Comparison of ENCODE assay signal across 21 cellular contexts in genomic region chrX:20063153-20063552, GRCh38.
"Had no signal": no experiment of that assay in that cellular context is flagged by ENCODE, and none has a peak within 500 bp of the region (broad histone marks: within the 10 kb centered on the region; RNA-seq: fewer than 3 reads in every experiment).

No MANE protein-coding gene starts in this region.

- DNase-seq: activated CD4-positive, alpha-beta memory T cell treated with anti-CD3 and anti-CD28 coated beads, Interleukin-2, amount 10 ng/mL, durations not matched to agents 7 days and 5 days; activated CD4-positive, alpha-beta T cell treated with anti-CD3 and anti-CD28 coated beads for 36 hours; activated CD4-positive, alpha-beta T cell treated with anti-CD3 and anti-CD28 coated beads, Interleukin-2, amount 50 U/mL, for 1 hour; activated gamma-delta T cell; activated naive CD4-positive, alpha-beta T cell treated with anti-CD3 and anti-CD28 coated beads for 36 hours; activated T-cell treated with anti-CD3 and anti-CD28 coated beads for 4 hours; activated T-cell treated with anti-CD3 and anti-CD28 coated beads, Interleukin-2, amount 50 U/mL, for 48 hours; amygdala; NCI-H1048; NCI-H146; NCI-H187 treated with DMSO at 0.1 percent for 48 hours; NCI-H2081 treated with DMSO at 0.1 percent for 48 hours; NCI-H226; T-helper 1 cell; WERI-Rb-1 had no signal

- H3K4me1 Mint-ChIP-seq: activated T-helper 17 cell treated with anti-CD3 and anti-CD28 coated beads, Interleukin-2, amount 50 U/mL, for 72 hours; central memory CD8-positive, alpha-beta T cell had no signal

- H3K36me3 ChIP-seq: WERI-Rb-1 had no signal

- H3K4me3 ChIP-seq: SK-N-MC had no signal

- H3K4me3 Mint-ChIP-seq: activated CD4-positive, alpha-beta memory T cell treated with anti-CD3 and anti-CD28 coated beads, Interleukin-2, amount 10 ng/mL, durations not matched to agents 7 days and 5 days; activated CD4-positive, alpha-beta T cell treated with anti-CD3 and anti-CD28 coated beads for 36 hours; activated naive CD4-positive, alpha-beta T cell treated with anti-CD3 and anti-CD28 coated beads for 36 hours; activated naive CD8-positive, alpha-beta T cell; activated T-helper 17 cell treated with anti-CD3 and anti-CD28 coated beads, Interleukin-2, amount 50 U/mL, for 72 hours; brain; central memory CD8-positive, alpha-beta T cell had no signal

- H3K27ac ChIP-seq: WERI-Rb-1 had no signal

- H3K27me3 Mint-ChIP-seq: activated CD4-positive, alpha-beta T cell treated with anti-CD3 and anti-CD28 coated beads for 36 hours; activated naive CD8-positive, alpha-beta T cell; activated T-helper 17 cell treated with anti-CD3 and anti-CD28 coated beads, Interleukin-2, amount 50 U/mL, for 72 hours; central memory CD8-positive, alpha-beta T cell had no signal

- H3K9me3 Mint-ChIP-seq: activated CD4-positive, alpha-beta memory T cell treated with anti-CD3 and anti-CD28 coated beads, Interleukin-2, amount 10 ng/mL, durations not matched to agents 7 days and 5 days; activated naive CD4-positive, alpha-beta T cell treated with anti-CD3 and anti-CD28 coated beads for 36 hours; activated T-helper 17 cell treated with anti-CD3 and anti-CD28 coated beads, Interleukin-2, amount 50 U/mL, for 72 hours; central memory CD8-positive, alpha-beta T cell had no signal

- ATAC-seq: activated CD4-positive, alpha-beta T cell treated with anti-CD3 and anti-CD28 coated beads for 36 hours; activated T-helper 17 cell treated with anti-CD3 and anti-CD28 coated beads, Interleukin-2, amount 50 U/mL, for 72 hours; Right ventricle myocardium inferior had no signal

- H3K36me3 Mint-ChIP-seq: activated naive CD8-positive, alpha-beta T cell; brain had no signal

- H3K27ac Mint-ChIP-seq: activated CD4-positive, alpha-beta memory T cell treated with anti-CD3 and anti-CD28 coated beads, Interleukin-2, amount 10 ng/mL, durations not matched to agents 7 days and 5 days; activated CD4-positive, alpha-beta T cell treated with anti-CD3 and anti-CD28 coated beads for 36 hours; activated naive CD4-positive, alpha-beta T cell treated with anti-CD3 and anti-CD28 coated beads for 36 hours; activated naive CD8-positive, alpha-beta T cell; activated T-helper 17 cell treated with anti-CD3 and anti-CD28 coated beads, Interleukin-2, amount 50 U/mL, for 72 hours; brain had no signal
